ENCODE assay signal across 8 cellular contexts in genomic region chr2:16508061-16508851, GRCh38.
DNase-seq lines count a peak whose midpoint lies in the region; ATAC-seq and TF ChIP-seq lines count a peak whose summit lies in the region.

No MANE protein-coding gene starts in this region.

- H3K27me3 Mint-ChIP-seq in brain = peaks cover 8% of the 10 kb centered on the region

- H3K4me3 Mint-ChIP-seq in brain = peak overlapping the region; percentile 66 to 80 (median 77)

- H3K36me3 Mint-ChIP-seq in brain = no peaks in the 10 kb centered on the region

- peak overlapping the region in 3 of 5 experiments; percentile 66 to 90 (median 79) for H3K27ac Mint-ChIP-seq in brain

- H3K36me3 ChIP-seq in stomach = no peaks in the 10 kb centered on the region

- no peak for TF ChIP-seq EP300 in stomach (IDR thresholded peaks at IDR 0.05)

- H3K4me1 ChIP-seq in stomach = peaks cover 11 to 13% (median 12%) of the 10 kb centered on the region in 4 donors

- ATAC-seq in HG02588 (IDR thresholded peaks at IDR 0.05; ENCODE audit: unreplicated experiment) = no peak

- peaks cover 0 to 5% (median 0%) of the 10 kb centered on the region in 5 experiments for H3K9me3 Mint-ChIP-seq in brain

- DNase-seq in NCI-H82 (lab: John Stamatoyannopoulos, UW) = peak; percentile 77
- no peak for DNase-seq in NCI-H82 treated with DMSO at 0.1 percent for 48 hours (lab: John Stamatoyannopoulos, UW; ENCODE audit: unreplicated experiment)
- DNase-seq in NCI-H1694 (lab: John Stamatoyannopoulos, UW) = peak; percentile 44
- DNase-seq in islet precursor cell = peak; percentile 81
- DNase-seq in stomach = peak; percentile 62
- DNase-seq in activated CD4-positive, alpha-beta T cell treated with anti-CD3 and anti-CD28 coated beads, Interleukin-2, amount 50 U/mL, for 1 hour = no peak

- intact Hi-C loops in stomach (cut with DNase I; ENCODE audit: low total_unique reads) = loop anchor here (10.0 kb wide), 1 partner anchor 573 kb away; no protein-coding TSS in a partner anchor

- no peaks in the 10 kb centered on the region for H3K9me3 ChIP-seq in stomach

- no peak overlapping the region for H3K27ac ChIP-seq in stomach

- H3K4me1 Mint-ChIP-seq in brain = peaks cover 23% of the 10 kb centered on the region

- 4 to 39% (median 7%) methylated on average over 5 to 57 of the region's 57 CpGs for WGBS in stomach, 5 donors

- peak overlapping the region; percentile 34 to 54 (median 48) for H3K4me3 ChIP-seq in stomach

- TF ChIP-seq POLR2A in stomach (IDR thresholded peaks at IDR 0.05) = no peak

- peaks cover 0 to 40% (median 33%) of the 10 kb centered on the region in 3 donors for H3K27me3 ChIP-seq in stomach

- TF ChIP-seq CTCF in brain (conservative IDR thresholded peaks at IDR 0.05) (peak; percentile 90 to 94), stomach (IDR thresholded peaks at IDR 0.05) (peak in 5 of 7 experiments; percentile 31 to 71 (median 53))

Comparison
In these comparisons a context has a peak if more than half of its experiments do, and no peak if none do; other contexts are left out.
1. DNase-seq: peak in NCI-H82 (single experiment), NCI-H1694 (single experiment), islet precursor cell (single experiment) and stomach (single experiment); none in NCI-H82 treated with DMSO at 0.1 percent for 48 hours (single experiment) and activated CD4-positive, alpha-beta T cell treated with anti-CD3 and anti-CD28 coated beads, Interleukin-2, amount 50 U/mL, for 1 hour (single experiment).